ENCODE assay signal across 25 cellular contexts in genomic region chr17:56933151-56933745, GRCh38. TPM values are rescaled to one million over a fixed set of nuclear protein-coding genes. Genes with fewer than 3 reads are reported as not detected.
DNase-seq lines count a peak whose midpoint lies in the region; ATAC-seq and TF ChIP-seq lines count a peak whose summit lies in the region.
"Had no signal": no experiment of that assay in that cellular context is flagged by ENCODE, and none has a peak within 500 bp of the region (broad histone marks: within the 10 kb centered on the region; RNA-seq: fewer than 3 reads in every experiment).

No MANE protein-coding gene starts in this region.

- no peak overlapping the region for H4K8ac ChIP-seq in trophoblast cell (ENCODE audit: low read depth, low read length)

- H3K9me3 Mint-ChIP-seq in natural killer cell treated with Interleukin-12 subunit alpha and Interleukin-12 subunit beta and Interleukin-15 and Interleukin-18, amount 100 ng/mL, for 72 hours, result no peaks in the 10 kb centered on the region
- H3K9me3 Mint-ChIP-seq in natural killer cell, result no peaks in the 10 kb centered on the region
- H3K9me3 Mint-ChIP-seq in activated T-helper 17 cell treated with anti-CD3 and anti-CD28 coated beads, Interleukin-2, amount 50 U/mL, for 72 hours, result no peaks in the 10 kb centered on the region
- H3K9me3 Mint-ChIP-seq: CD8-positive, alpha-beta T cell had no signal

- H2BK120ac ChIP-seq in trophoblast cell (ENCODE audit: insufficient read depth, low read length, poor library complexity), result no peak overlapping the region

- H3K4me3 ChIP-seq in trophoblast cell (ENCODE audit: low read depth, low read length) (no peak overlapping the region), lower lobe of right lung (no peak overlapping the region)
- H3K4me3 ChIP-seq: BLaER1 treated with 17β-estradiol and CSF1 and Interleukin-3, amounts not matched to agents 10 nM and 100 nM; GM12878 had no signal

- H3K9me3 ChIP-seq in trophoblast cell (ENCODE audit: insufficient read depth, low read depth, low read length), result peaks cover 2% of the 10 kb centered on the region
- peaks cover 5% of the 10 kb centered on the region for H3K9me3 ChIP-seq in lower lobe of right lung

- peaks cover 18 to 23% of the 10 kb centered on the region in 2 donors for H3K4me1 Mint-ChIP-seq in natural killer cell treated with Interleukin-12 subunit alpha and Interleukin-12 subunit beta and Interleukin-15 and Interleukin-18, amount 100 ng/mL, for 72 hours (ENCODE audit: low read depth in 2 of 2)
- peaks cover 13% of the 10 kb centered on the region in 2 donors for H3K4me1 Mint-ChIP-seq in natural killer cell
- peaks cover 8% of the 10 kb centered on the region for H3K4me1 Mint-ChIP-seq in activated T-helper 17 cell treated with anti-CD3 and anti-CD28 coated beads, Interleukin-2, amount 50 U/mL, for 72 hours
- H3K4me1 Mint-ChIP-seq: B cell had no signal

- H3K4ac ChIP-seq in trophoblast cell (ENCODE audit: low read depth, low read length), result no peak overlapping the region

- H3K79me2 ChIP-seq in trophoblast cell (ENCODE audit: control insufficient read depth, insufficient read depth, low read length, poor library complexity), result no peaks in the 10 kb centered on the region

- no peaks in the 10 kb centered on the region for H3K27me3 Mint-ChIP-seq in natural killer cell treated with Interleukin-12 subunit alpha and Interleukin-12 subunit beta and Interleukin-15 and Interleukin-18, amount 100 ng/mL, for 72 hours
- no peaks in the 10 kb centered on the region for H3K27me3 Mint-ChIP-seq in natural killer cell (ENCODE audit: low read depth in 2 of 2)
- H3K27me3 Mint-ChIP-seq in activated T-helper 17 cell treated with anti-CD3 and anti-CD28 coated beads, Interleukin-2, amount 50 U/mL, for 72 hours, result no peaks in the 10 kb centered on the region
- H3K27me3 Mint-ChIP-seq: B cell; CD4-positive, alpha-beta T cell had no signal

- no peak overlapping the region for H2BK12ac ChIP-seq in trophoblast cell (ENCODE audit: low read length)

- no peak overlapping the region for H3K9ac ChIP-seq in trophoblast cell (ENCODE audit: low read length)
- H3K9ac ChIP-seq: BLaER1 treated with 17β-estradiol and CSF1 and Interleukin-3, amounts not matched to agents 10 nM and 100 nM had no signal

- no peak overlapping the region for H3K18ac ChIP-seq in trophoblast cell (ENCODE audit: low read length)

- no peak overlapping the region for H3K27ac ChIP-seq in trophoblast cell (ENCODE audit: low read depth, low read length)
- no peak overlapping the region for H3K27ac ChIP-seq in lower lobe of right lung
- H3K27ac ChIP-seq: BLaER1 treated with 17β-estradiol and CSF1 and Interleukin-3, amounts not matched to agents 10 nM and 100 nM; C4-2B had no signal

- no peak overlapping the region for H3K23ac ChIP-seq in trophoblast cell (ENCODE audit: low read length)

- intact Hi-C loops in natural killer cell (cut with micrococcal nuclease) (no loop called here), lower lobe of right lung (cut with DNase I) (no loop called here)

- H3K4me1 ChIP-seq in trophoblast cell (ENCODE audit: control insufficient read depth in 1 of 2, insufficient read depth in 2 of 2, low read length in 2 of 2), result peaks cover 2% of the 10 kb centered on the region in 2 experiments
- H3K4me1 ChIP-seq in lower lobe of right lung, result no peaks in the 10 kb centered on the region

- DNase-seq in natural killer cell treated with Interleukin-12 subunit alpha and Interleukin-12 subunit beta and Interleukin-15 and Interleukin-18, amount 100 ng/mL, for 72 hours (ENCODE audit: low spot score), result no peak
- no peak for DNase-seq in natural killer cell
- DNase-seq in trophoblast cell, result peak; percentile 90 to 94
- DNase-seq in lower lobe of right lung, result no peak
- DNase-seq: 8988T; ACHN; AML-193; Caco-2; Calu3; CD4-positive, alpha-beta T cell; CD8-positive, alpha-beta T cell; DMS 273 treated with DMSO at 0.1 percent for 48 hours; DMS153; DMS53; DMS79; DND-41; EL; GDM1 had no signal

- peaks cover 3 to 4% of the 10 kb centered on the region in 2 experiments for H3K36me3 ChIP-seq in trophoblast cell (ENCODE audit: control insufficient read depth in 1 of 2, insufficient read depth in 2 of 2, low read length in 2 of 2)
- H3K36me3 ChIP-seq in lower lobe of right lung, result peaks cover 39% of the 10 kb centered on the region

- H4K12ac ChIP-seq in trophoblast cell (ENCODE audit: low read depth, low read length), result no peak overlapping the region

- H4K91ac ChIP-seq in trophoblast cell (ENCODE audit: low read depth, low read length), result no peak overlapping the region

- H3K27me3 ChIP-seq in trophoblast cell (ENCODE audit: insufficient read depth, low read length) (no peaks in the 10 kb centered on the region), lower lobe of right lung (ENCODE audit: low read depth) (no peaks in the 10 kb centered on the region)
- H3K27me3 ChIP-seq: BLaER1 treated with 17β-estradiol and CSF1 and Interleukin-3, amounts not matched to agents 10 nM and 100 nM had no signal

- no peaks in the 10 kb centered on the region for H3K79me1 ChIP-seq in trophoblast cell (ENCODE audit: low read length)

- no peak overlapping the region for H3K4me2 ChIP-seq in trophoblast cell (ENCODE audit: low read length)
- H3K4me2 ChIP-seq: BLaER1 treated with 17β-estradiol and CSF1 and Interleukin-3, amounts not matched to agents 10 nM and 100 nM had no signal

- H3K27ac Mint-ChIP-seq in natural killer cell treated with Interleukin-12 subunit alpha and Interleukin-12 subunit beta and Interleukin-15 and Interleukin-18, amount 100 ng/mL, for 72 hours, result peak overlapping the region; percentile 73 to 86
- H3K27ac Mint-ChIP-seq in natural killer cell, result no peak overlapping the region
- H3K27ac Mint-ChIP-seq in activated T-helper 17 cell treated with anti-CD3 and anti-CD28 coated beads, Interleukin-2, amount 50 U/mL, for 72 hours, result peak overlapping the region; percentile 70
- H3K27ac Mint-ChIP-seq: B cell; CD4-positive, alpha-beta T cell; CD8-positive, alpha-beta T cell had no signal

- no peak overlapping the region for H2BK5ac ChIP-seq in trophoblast cell (ENCODE audit: low read depth, low read length, poor library complexity)

- H3K36me3 Mint-ChIP-seq in natural killer cell treated with Interleukin-12 subunit alpha and Interleukin-12 subunit beta and Interleukin-15 and Interleukin-18, amount 100 ng/mL, for 72 hours, result peaks cover 13% of the 10 kb centered on the region
- peaks cover 16% of the 10 kb centered on the region for H3K36me3 Mint-ChIP-seq in natural killer cell
- peaks cover 46% of the 10 kb centered on the region for H3K36me3 Mint-ChIP-seq in activated T-helper 17 cell treated with anti-CD3 and anti-CD28 coated beads, Interleukin-2, amount 50 U/mL, for 72 hours (ENCODE audit: low read depth)

- H2AK5ac ChIP-seq in trophoblast cell (ENCODE audit: low read length), result no peak overlapping the region

- no peak for TF ChIP-seq CTCF in natural killer cell (IDR thresholded peaks at IDR 0.05)
- no peak for TF ChIP-seq CTCF in lower lobe of right lung (IDR thresholded peaks at IDR 0.05)

- peak overlapping the region; percentile 37 for H3K4me3 Mint-ChIP-seq in natural killer cell treated with Interleukin-12 subunit alpha and Interleukin-12 subunit beta and Interleukin-15 and Interleukin-18, amount 100 ng/mL, for 72 hours
- H3K4me3 Mint-ChIP-seq in natural killer cell, result no peak overlapping the region
- no peak overlapping the region for H3K4me3 Mint-ChIP-seq in activated T-helper 17 cell treated with anti-CD3 and anti-CD28 coated beads, Interleukin-2, amount 50 U/mL, for 72 hours
- H3K4me3 Mint-ChIP-seq: B cell; CD4-positive, alpha-beta T cell; CD8-positive, alpha-beta T cell had no signal

- no CpG with 5 or more reads among the region's 8 CpGs for WGBS in trophoblast cell (ENCODE audit: extremely low coverage, insufficient coverage, insufficient read length)

- no peak overlapping the region for H3K14ac ChIP-seq in trophoblast cell (ENCODE audit: low read length)

- ATAC-seq in natural killer cell treated with Interleukin-12 subunit alpha and Interleukin-12 subunit beta and Interleukin-15 and Interleukin-18, amount 100 ng/mL, for 72 hours, result no peak
- ATAC-seq in natural killer cell (no peak), lower lobe of right lung (no peak), HG02763 (IDR thresholded peaks at IDR 0.05; ENCODE audit: unreplicated experiment) (no peak), HG02588 (IDR thresholded peaks at IDR 0.05; ENCODE audit: unreplicated experiment) (no peak)
- ATAC-seq in activated T-helper 17 cell treated with anti-CD3 and anti-CD28 coated beads, Interleukin-2, amount 50 U/mL, for 72 hours (replicated peaks), result no peak
- ATAC-seq: CD8-positive, alpha-beta T cell; GM12878 had no signal

- H2AFZ ChIP-seq in trophoblast cell (ENCODE audit: insufficient read depth, low read length, poor library complexity), result no peak overlapping the region

RNA-seq across cellular contexts. Expression of gene TRIM25, which starts 19.4 kb away (rescaled TPM):
- 100 to 1,000 TPM in 1 of 2 donors, 10 to 100 TPM in 1; 45.9 to 104 TPM for total RNA-seq in natural killer cell treated with Interleukin-12 subunit alpha and Interleukin-12 subunit beta and Interleukin-15 and Interleukin-18, amount 100 ng/mL, for 72 hours
- total RNA-seq in natural killer cell (100 to 1,000 TPM in 1 of 3 donors, 10 to 100 TPM in 2; 50.4 to 100 (median 74.5) TPM), lower lobe of right lung (125 TPM)
- 100 to 1,000 TPM; 121 to 285 TPM for total RNA-seq in activated T-helper 17 cell treated with anti-CD3 and anti-CD28 coated beads, Interleukin-2, amount 50 U/mL, for 72 hours
- 18.0 and 18.2 TPM in 2 replicates for polyA plus RNA-seq in trophoblast cell (2013)

RNA-seq across cellular contexts. Expression of gene COIL, which starts 27.6 kb away (rescaled TPM):
- 10 to 100 TPM; 18.5 to 18.9 TPM for total RNA-seq in natural killer cell treated with Interleukin-12 subunit alpha and Interleukin-12 subunit beta and Interleukin-15 and Interleukin-18, amount 100 ng/mL, for 72 hours
- total RNA-seq in natural killer cell (10 to 100 TPM; 18.6 to 23.8 (median 20.6) TPM), lower lobe of right lung (12.4 TPM)
- 10 to 100 TPM; 23.1 to 24.4 TPM for total RNA-seq in activated T-helper 17 cell treated with anti-CD3 and anti-CD28 coated beads, Interleukin-2, amount 50 U/mL, for 72 hours
- 14.8 and 15.3 TPM in 2 replicates for polyA plus RNA-seq in trophoblast cell (2013)

RNA-seq across cellular contexts. Expression of gene SCPEP1, which starts 44.7 kb away (rescaled TPM):
- 10 to 100 TPM; 13.2 to 21.7 TPM for total RNA-seq in natural killer cell treated with Interleukin-12 subunit alpha and Interleukin-12 subunit beta and Interleukin-15 and Interleukin-18, amount 100 ng/mL, for 72 hours
- total RNA-seq in natural killer cell (10 to 100 TPM; 28.7 to 37.2 (median 35.3) TPM), lower lobe of right lung (210 TPM)
- 10 to 100 TPM; 22.8 to 31.9 TPM for total RNA-seq in activated T-helper 17 cell treated with anti-CD3 and anti-CD28 coated beads, Interleukin-2, amount 50 U/mL, for 72 hours
- 26.5 and 26.8 TPM in 2 replicates for polyA plus RNA-seq in trophoblast cell (2013)

Comparison
In these comparisons a context has a peak if more than half of its experiments do, and no peak if none do; other contexts are left out.
1. H3K27ac Mint-ChIP-seq: peak in natural killer cell treated with Interleukin-12 subunit alpha and Interleukin-12 subunit beta and Interleukin-15 and Interleukin-18, amount 100 ng/mL, for 72 hours (2 of 2) and activated T-helper 17 cell treated with anti-CD3 and anti-CD28 coated beads, Interleukin-2, amount 50 U/mL, for 72 hours (single experiment); none in natural killer cell (0 of 2).
2. DNase-seq: peak in trophoblast cell (2 of 2); none in natural killer cell treated with Interleukin-12 subunit alpha and Interleukin-12 subunit beta and Interleukin-15 and Interleukin-18, amount 100 ng/mL, for 72 hours (single experiment), natural killer cell (single experiment) and lower lobe of right lung (single experiment).